ENCODE assay signal across 8 cellular contexts in genomic region chr9:130433168-130433946, GRCh38. TPM values are rescaled to one million over a fixed set of nuclear protein-coding genes. Genes with fewer than 3 reads are reported as not detected.
DNase-seq lines count a peak whose midpoint lies in the region; ATAC-seq and TF ChIP-seq lines count a peak whose summit lies in the region.

No MANE protein-coding gene starts in this region.

- intact Hi-C loops in activated naive CD4-positive, alpha-beta T cell treated with anti-CD3 and anti-CD28 coated beads for 36 hours (cut with micrococcal nuclease) = no loop called here
- intact Hi-C loops in right cardiac atrium (cut with DNase I) (no loop called here), spleen (cut with DNase I; ENCODE audit: low total_unique reads) (no loop called here)

- H3K9me3 Mint-ChIP-seq in activated naive CD4-positive, alpha-beta T cell treated with anti-CD3 and anti-CD28 coated beads for 36 hours = no peaks in the 10 kb centered on the region

- in situ Hi-C loops in KBM-7 (cut with MboI; ENCODE audit: low pct_unique_long_range_greater_than_20kb, low sequenced_read_pairs) = no loop called here

- H3K4me1 Mint-ChIP-seq in activated naive CD4-positive, alpha-beta T cell treated with anti-CD3 and anti-CD28 coated beads for 36 hours (ENCODE audit: low read depth) = peaks cover 3% of the 10 kb centered on the region

- H3K4me3 ChIP-seq in right cardiac atrium (ENCODE audit: low read length) (peak overlapping the region; percentile 13), spleen (peak overlapping the region in 7 of 8 donors; percentile 6 to 57 (median 29))

- ATAC-seq in right cardiac atrium (peak; percentile 83 to 89), HG02763 (IDR thresholded peaks at IDR 0.05; ENCODE audit: unreplicated experiment) (no peak)

- 8% methylated on average over 92 of the region's 92 CpGs for WGBS in right cardiac atrium
- 6 to 19% (median 6%) methylated on average over 23 to 92 of the region's 92 CpGs for WGBS in spleen, 5 donors

- no peaks in the 10 kb centered on the region for H3K9me3 ChIP-seq in right cardiac atrium (ENCODE audit: control insufficient read depth, low read length)
- H3K9me3 ChIP-seq in spleen = peaks cover 0 to 18% (median 7%) of the 10 kb centered on the region in 8 donors

- H3K27me3 ChIP-seq in right cardiac atrium (ENCODE audit: control insufficient read depth, insufficient read depth) = no peaks in the 10 kb centered on the region
- peaks cover 5 to 98% (median 23%) of the 10 kb centered on the region in 7 donors for H3K27me3 ChIP-seq in spleen (replicated peaks in 1 of 7)

- no peaks in the 10 kb centered on the region for H3K36me3 Mint-ChIP-seq in activated naive CD4-positive, alpha-beta T cell treated with anti-CD3 and anti-CD28 coated beads for 36 hours (ENCODE audit: low read depth)

- no peak overlapping the region for H3K4me3 Mint-ChIP-seq in activated naive CD4-positive, alpha-beta T cell treated with anti-CD3 and anti-CD28 coated beads for 36 hours

- H3K4me1 ChIP-seq in right cardiac atrium (ENCODE audit: control insufficient read depth, insufficient read depth, low read length) (no peaks in the 10 kb centered on the region), spleen (peaks cover 5 to 28% (median 12%) of the 10 kb centered on the region in 6 donors)

- peaks cover 22% of the 10 kb centered on the region for H3K27me3 Mint-ChIP-seq in activated naive CD4-positive, alpha-beta T cell treated with anti-CD3 and anti-CD28 coated beads for 36 hours (ENCODE audit: low read depth)

- peak; percentile 92 for DNase-seq in D341Med (ENCODE audit: low spot score)
- peak; percentile 69 for DNase-seq in KBM-7
- DNase-seq in activated naive CD4-positive, alpha-beta T cell treated with anti-CD3 and anti-CD28 coated beads for 36 hours = peak; percentile 32
- peak; percentile 69 to 82 (median 81) for DNase-seq in right cardiac atrium
- DNase-seq in spleen = no peak
- no peak for DNase-seq in mesenteric fat pad (ENCODE audit: low spot score)
- no peak for DNase-seq in HT-29 (ENCODE audit: low spot score)

- H3K27ac Mint-ChIP-seq in activated naive CD4-positive, alpha-beta T cell treated with anti-CD3 and anti-CD28 coated beads for 36 hours = no peak overlapping the region

- CTCF ChIA-PET in activated naive CD4-positive, alpha-beta T cell treated with anti-CD3 and anti-CD28 coated beads for 36 hours (lab: Charles Lee) = interaction anchor here (0.6 kb wide), 1 partner anchor 178 kb away, joined by 3 read pairs; no protein-coding TSS in a partner anchor

- H3K27ac ChIP-seq in right cardiac atrium (ENCODE audit: low read length) (no peak overlapping the region), spleen (no peak overlapping the region)

- H3K36me3 ChIP-seq in spleen = no peaks in the 10 kb centered on the region

- no peak for TF ChIP-seq POLR2A in spleen (IDR thresholded peaks at IDR 0.05)

- peak; percentile 28 to 87 (median 71) for TF ChIP-seq CTCF in spleen (IDR thresholded peaks at IDR 0.05 in 8 of 11, conservative IDR thresholded peaks at IDR 0.05 in 3 of 11)

RNA-seq across cellular contexts. Expression of gene ASS1, which starts 11.4 kb away (rescaled TPM):
- total RNA-seq in activated naive CD4-positive, alpha-beta T cell treated with anti-CD3 and anti-CD28 coated beads for 36 hours = 10 to 100 TPM; 12.4 to 14.3 TPM
- total RNA-seq in right cardiac atrium (10 to 100 TPM; 37.6 to 88.3 (median 52.9) TPM), spleen (10 to 100 TPM; 15.4 to 37.4 (median 26.8) TPM), mesenteric fat pad (304 TPM)
- polyA plus RNA-seq in right cardiac atrium (77.8 TPM), spleen (10 to 100 TPM; 17.1 to 27.0 (median 24.8) TPM)
- 32.8 and 33.5 TPM in 2 replicates for total RNA-seq in HT-29 (2014; rRNA removed; shearing (Covaris generic))

Comparison
In these comparisons a context has a peak if more than half of its experiments do, and no peak if none do; other contexts are left out.
1. DNase-seq: peak in D341Med (single experiment), KBM-7 (single experiment), activated naive CD4-positive, alpha-beta T cell treated with anti-CD3 and anti-CD28 coated beads for 36 hours (single experiment) and right cardiac atrium (3 of 3); none in spleen (single experiment), mesenteric fat pad (single experiment) and HT-29 (single experiment).